In the genomic region with DNA sequence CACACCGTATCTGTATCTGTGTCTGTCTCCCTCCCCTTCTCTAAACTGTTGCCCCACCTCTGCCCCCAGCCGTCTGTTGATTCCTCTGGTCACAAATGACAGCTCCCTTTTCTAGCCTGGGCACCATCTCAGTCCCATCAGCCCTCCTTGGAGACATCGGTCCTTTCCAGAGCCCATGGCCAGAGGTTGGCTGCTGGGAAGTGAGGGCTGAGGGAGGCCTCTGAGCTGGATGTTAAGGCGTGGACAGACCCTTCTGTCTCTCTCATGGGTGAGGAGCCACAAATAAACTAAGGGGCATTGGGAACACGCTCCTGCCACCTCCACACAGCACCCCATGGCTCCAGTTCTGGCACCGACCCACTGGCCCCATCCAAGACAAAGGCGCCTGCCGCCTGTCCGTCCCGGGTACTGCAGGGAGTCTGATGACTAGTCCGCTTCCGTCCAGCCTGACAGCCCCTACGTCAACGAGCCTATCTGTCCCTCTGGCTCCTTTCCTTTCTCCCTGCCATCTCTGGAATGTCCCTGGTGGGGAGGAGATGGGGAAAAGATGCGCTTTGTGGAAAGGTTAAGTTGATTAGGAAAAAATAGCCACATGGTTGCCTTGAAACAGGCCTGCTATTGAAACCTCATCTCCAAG, we compare ENCODE assay signal across 2 cellular contexts.
TF ChIP-seq lines count a peak whose summit lies in the region.

No MANE protein-coding gene starts in this region.

TF ChIP-seq in liver, 16 proteins besides CTCF, POLR2A, EP300 and RAD21:
- TF ChIP-seq FOXA1 (IDR thresholded peaks at IDR 0.05) (no peak), GABPA (IDR thresholded peaks at IDR 0.05 in 1 of 2, conservative IDR thresholded peaks at IDR 0.05 in 1 of 2) (no peak), JUND (IDR thresholded peaks at IDR 0.05) (no peak), HNF4G (IDR thresholded peaks at IDR 0.05) (no peak), HNF4A (conservative IDR thresholded peaks at IDR 0.05) (no peak), NR2F2 (IDR thresholded peaks at IDR 0.05) (peak; percentile 84), SP1 (IDR thresholded peaks at IDR 0.05) (no peak)
TF ChIP-seq in liver: peak in this region for 1.

TF ChIP-seq in HepG2, 621 proteins besides CTCF, POLR2A, EP300 and RAD21:
- TF ChIP-seq AGO1 (IDR thresholded peaks at IDR 0.05; ENCODE audit: low read depth, low read length, poor library complexity, severe bottlenecking), result no peak
- no peak for TF ChIP-seq ZNF775 (CRISPR knock-in tag; IDR thresholded peaks at IDR 0.05; ENCODE audit: borderline replicate concordance)
- no peak for TF ChIP-seq SUZ12 (IDR thresholded peaks at IDR 0.05; ENCODE audit: low read depth, low read length)
- TF ChIP-seq CHD2 (IDR thresholded peaks at IDR 0.05; ENCODE audit: low read depth, low read length), result no peak
- TF ChIP-seq CREM (IDR thresholded peaks at IDR 0.05), result no peak
- TF ChIP-seq CREM (CRISPR knock-in tag; IDR thresholded peaks at IDR 0.05), result no peak
- TF ChIP-seq KDM5B (CRISPR knock-in tag; IDR thresholded peaks at IDR 0.05; ENCODE audit: borderline replicate concordance), result no peak
- no peak for TF ChIP-seq ZNF24 (IDR thresholded peaks at IDR 0.05)
- TF ChIP-seq HDAC2 (CRISPR knock-in tag; IDR thresholded peaks at IDR 0.05), result no peak
- TF ChIP-seq, protein P1, sequence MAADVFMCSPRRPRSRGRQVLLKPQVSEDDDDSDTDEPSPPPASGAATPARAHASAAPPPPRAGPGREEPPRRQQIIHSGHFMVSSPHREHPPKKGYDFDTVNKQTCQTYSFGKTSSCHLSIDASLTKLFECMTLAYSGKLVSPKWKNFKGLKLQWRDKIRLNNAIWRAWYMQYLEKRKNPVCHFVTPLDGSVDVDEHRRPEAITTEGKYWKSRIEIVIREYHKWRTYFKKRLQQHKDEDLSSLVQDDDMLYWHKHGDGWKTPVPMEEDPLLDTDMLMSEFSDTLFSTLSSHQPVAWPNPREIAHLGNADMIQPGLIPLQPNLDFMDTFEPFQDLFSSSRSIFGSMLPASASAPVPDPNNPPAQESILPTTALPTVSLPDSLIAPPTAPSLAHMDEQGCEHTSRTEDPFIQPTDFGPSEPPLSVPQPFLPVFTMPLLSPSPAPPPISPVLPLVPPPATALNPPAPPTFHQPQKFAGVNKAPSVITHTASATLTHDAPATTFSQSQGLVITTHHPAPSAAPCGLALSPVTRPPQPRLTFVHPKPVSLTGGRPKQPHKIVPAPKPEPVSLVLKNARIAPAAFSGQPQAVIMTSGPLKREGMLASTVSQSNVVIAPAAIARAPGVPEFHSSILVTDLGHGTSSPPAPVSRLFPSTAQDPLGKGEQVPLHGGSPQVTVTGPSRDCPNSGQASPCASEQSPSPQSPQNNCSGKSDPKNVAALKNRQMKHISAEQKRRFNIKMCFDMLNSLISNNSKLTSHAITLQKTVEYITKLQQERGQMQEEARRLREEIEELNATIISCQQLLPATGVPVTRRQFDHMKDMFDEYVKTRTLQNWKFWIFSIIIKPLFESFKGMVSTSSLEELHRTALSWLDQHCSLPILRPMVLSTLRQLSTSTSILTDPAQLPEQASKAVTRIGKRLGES (CRISPR knock-in tag; IDR thresholded peaks at IDR 0.05; ENCODE audit: borderline replicate concordance), result no peak
- TF ChIP-seq KLF16 (CRISPR knock-in tag; IDR thresholded peaks at IDR 0.05), result no peak
